In genomic region chr21:45970674-45971486, GRCh38 we compare ENCODE assay signal across 8 cellular contexts. TPM values are rescaled to one million over a fixed set of nuclear protein-coding genes. Genes with fewer than 3 reads are reported as not detected.
DNase-seq lines count a peak whose midpoint lies in the region; ATAC-seq and TF ChIP-seq lines count a peak whose summit lies in the region.

No MANE protein-coding gene starts in this region.

- TF ChIP-seq POLR2A in esophagus muscularis mucosa (IDR thresholded peaks at IDR 0.05; ENCODE audit: low read depth) (no peak), uterus (IDR thresholded peaks at IDR 0.05) (peak in 1 of 2 donors; percentile 20)

- no peaks in the 10 kb centered on the region for H3F3A ChIP-seq in DOHH2 (ENCODE audit: control insufficient read depth, insufficient read depth)

- H3K9me3 Mint-ChIP-seq in activated CD8-positive, alpha-beta T cell treated with anti-CD3 and anti-CD28 coated beads for 36 hours, result no peaks in the 10 kb centered on the region
- no peaks in the 10 kb centered on the region for H3K9me3 Mint-ChIP-seq in neural crest cell

- H3K27ac Mint-ChIP-seq in activated CD8-positive, alpha-beta T cell treated with anti-CD3 and anti-CD28 coated beads for 36 hours, result no peak overlapping the region
- no peak overlapping the region for H3K27ac Mint-ChIP-seq in neural crest cell (ENCODE audit: unreplicated experiment)

- no peak overlapping the region for H3K4me2 ChIP-seq in DOHH2 (ENCODE audit: low read length)

- POLR2A ChIA-PET in activated CD8-positive, alpha-beta T cell treated with anti-CD3 and anti-CD28 coated beads for 36 hours (lab: Charles Lee), result interaction anchor here (1.3 kb wide), 1 partner anchor 172 kb away, joined by 3 read pairs; no protein-coding TSS in a partner anchor

- DNase-seq in activated CD8-positive, alpha-beta T cell treated with anti-CD3 and anti-CD28 coated beads for 36 hours, result peak; percentile 74
- no peak for DNase-seq in esophagus muscularis mucosa (ENCODE audit: extremely low spot score)
- peak; percentile 80 for DNase-seq in neural crest cell (ENCODE audit: low read depth, low spot score)
- DNase-seq in uterus, result peak; percentile 74 to 80
- no peak for DNase-seq in NCI-H1048 (lab: John Stamatoyannopoulos, UW)

- no peaks in the 10 kb centered on the region for H4K20me1 ChIP-seq in DOHH2 (ENCODE audit: control insufficient read depth, insufficient read depth, low read depth, low read length)

- no peaks in the 10 kb centered on the region for H3K9me2 ChIP-seq in DOHH2 (replicated peaks; ENCODE audit: control insufficient read depth, low read length)

- TF ChIP-seq CTCF in DOHH2 (IDR thresholded peaks at IDR 0.05; ENCODE audit: low read depth, low read length, poor library complexity, severe bottlenecking) (peak; percentile 79), LNCAP (IDR thresholded peaks at IDR 0.05) (peak; percentile 92), esophagus muscularis mucosa (IDR thresholded peaks at IDR 0.05) (peak; percentile 94 to 99 (median 97)), neural crest cell (conservative IDR thresholded peaks at IDR 0.05) (peak; percentile 93), uterus (IDR thresholded peaks at IDR 0.05) (peak; percentile 91 to 95 (median 95))
- TF ChIP-seq CTCF in activated CD8-positive, alpha-beta T cell treated with anti-CD3 and anti-CD28 coated beads for 36 hours (IDR thresholded peaks at IDR 0.05), result peak; percentile 91

- no peaks in the 10 kb centered on the region for H3K79me2 ChIP-seq in DOHH2 (ENCODE audit: control insufficient read depth, low read length)

- H3K9me3 ChIP-seq in DOHH2 (ENCODE audit: control insufficient read depth, insufficient read depth, low read length), result no peaks in the 10 kb centered on the region
- no peaks in the 10 kb centered on the region for H3K9me3 ChIP-seq in esophagus muscularis mucosa
- no peaks in the 10 kb centered on the region for H3K9me3 ChIP-seq in uterus

- H3K4me1 Mint-ChIP-seq in activated CD8-positive, alpha-beta T cell treated with anti-CD3 and anti-CD28 coated beads for 36 hours (ENCODE audit: low read depth), result peaks cover 18% of the 10 kb centered on the region
- H3K4me1 Mint-ChIP-seq in neural crest cell, result peaks cover 21% of the 10 kb centered on the region

- no peak for TF ChIP-seq EP300 in esophagus muscularis mucosa (IDR thresholded peaks at IDR 0.05)

- peaks cover 9% of the 10 kb centered on the region for H3K27me3 Mint-ChIP-seq in activated CD8-positive, alpha-beta T cell treated with anti-CD3 and anti-CD28 coated beads for 36 hours
- H3K27me3 Mint-ChIP-seq in neural crest cell (ENCODE audit: low read depth), result peaks cover 23% of the 10 kb centered on the region

- H3K4me1 ChIP-seq in DOHH2 (ENCODE audit: control insufficient read depth, low read length) (no peaks in the 10 kb centered on the region), esophagus muscularis mucosa (peaks cover 50 to 60% (median 58%) of the 10 kb centered on the region in 4 donors), uterus (peaks cover 14 to 26% of the 10 kb centered on the region in 2 donors)

- no peak overlapping the region for H3K4me3 Mint-ChIP-seq in activated CD8-positive, alpha-beta T cell treated with anti-CD3 and anti-CD28 coated beads for 36 hours
- no peak overlapping the region for H3K4me3 Mint-ChIP-seq in neural crest cell

- WGBS in esophagus muscularis mucosa, result 62% methylated on average over 10 of the region's 21 CpGs

- intact Hi-C loops in activated CD8-positive, alpha-beta T cell treated with anti-CD3 and anti-CD28 coated beads for 36 hours (cut with micrococcal nuclease), result loop anchor here (10.0 kb wide), 1 partner anchor 84 kb away; no protein-coding TSS in a partner anchor
- intact Hi-C loops in esophagus muscularis mucosa (cut with DNase I), result loop anchor here (2.0 to 10.0 kb wide), 2 partner anchors 258 to 354 kb away; partner anchors contain the start of genes C21orf58, LSS and PCNT
- intact Hi-C loops in uterus (cut with DNase I; ENCODE audit: low total_unique reads), result loop anchor here (2.0 to 10.0 kb wide), 2 partner anchors 128 to 254 kb away; partner anchors contain the start of genes COL6A2 and LSS

- H3K36me3 Mint-ChIP-seq in activated CD8-positive, alpha-beta T cell treated with anti-CD3 and anti-CD28 coated beads for 36 hours (ENCODE audit: low read depth), result no peaks in the 10 kb centered on the region
- H3K36me3 Mint-ChIP-seq in neural crest cell (ENCODE audit: low read depth), result no peaks in the 10 kb centered on the region

- H3K27me3 ChIP-seq in DOHH2 (ENCODE audit: control insufficient read depth, low read length) (peaks cover 15% of the 10 kb centered on the region), esophagus muscularis mucosa (no peaks in the 10 kb centered on the region), uterus (no peaks in the 10 kb centered on the region)

- H3K27ac ChIP-seq in DOHH2 (ENCODE audit: low read depth, low read length) (no peak overlapping the region), esophagus muscularis mucosa (replicated peaks in 1 of 4) (peak overlapping the region; percentile 96 to 99 (median 98)), uterus (peak overlapping the region; percentile 96 to 98)

- H3K4me3 ChIP-seq in DOHH2 (ENCODE audit: low read length) (no peak overlapping the region), esophagus muscularis mucosa (no peak overlapping the region), uterus (no peak overlapping the region)

- H3K36me3 ChIP-seq in DOHH2 (ENCODE audit: control insufficient read depth, low read length) (no peaks in the 10 kb centered on the region), esophagus muscularis mucosa (no peaks in the 10 kb centered on the region), uterus (no peaks in the 10 kb centered on the region)

- CTCF ChIA-PET in activated CD8-positive, alpha-beta T cell treated with anti-CD3 and anti-CD28 coated beads for 36 hours (lab: Charles Lee), result interaction anchor here (0.6 to 5.0 kb wide), 15 partner anchors 10 to 397 kb away, joined by 3 to 50 read pairs (median 3); no protein-coding TSS in a partner anchor

- ATAC-seq in activated CD8-positive, alpha-beta T cell treated with anti-CD3 and anti-CD28 coated beads for 36 hours, result peak; percentile 64
- ATAC-seq in GM19324 (IDR thresholded peaks at IDR 0.05; ENCODE audit: low FRiP score, unreplicated experiment), result no peak

RNA-seq across cellular contexts. Expression of gene COL6A1, which starts 10.7 kb away (rescaled TPM):
- 1 to 10 TPM; 4.1 to 5.2 TPM for total RNA-seq in activated CD8-positive, alpha-beta T cell treated with anti-CD3 and anti-CD28 coated beads for 36 hours
- total RNA-seq in esophagus muscularis mucosa (1,000 to 10,000 TPM in 2 of 4 donors, 100 to 1,000 TPM in 2; 646 to 1,432 (median 1,078) TPM), neural crest cell (118 and 120 TPM in 2 replicates), uterus (1,000 to 10,000 TPM in 1 of 4 donors, 100 to 1,000 TPM in 3; 621 to 1,160 (median 804) TPM)

Comparison
In these comparisons a context has a peak if more than half of its experiments do, and no peak if none do; other contexts are left out.
1. DNase-seq: peak in activated CD8-positive, alpha-beta T cell treated with anti-CD3 and anti-CD28 coated beads for 36 hours (single experiment), neural crest cell (single experiment) and uterus (2 of 2); none in esophagus muscularis mucosa (single experiment) and NCI-H1048 (single experiment).
2. RNA of gene COL6A1, which starts 10.7 kb away (total RNA-seq): 646 to 1,432 TPM in esophagus muscularis mucosa, 621 to 1,160 TPM in uterus and 118 to 120 TPM in neural crest cell; 4.1 to 5.2 TPM in activated CD8-positive, alpha-beta T cell treated with anti-CD3 and anti-CD28 coated beads for 36 hours; every median in the first group is over 10 times any median in the second.
3. Peak in every context shown above with its lines, with median percentiles within 50 percentile points of each other: CTCF ChIP-seq.